ENCODE assay signal across 8 cellular contexts in the genomic region with DNA sequence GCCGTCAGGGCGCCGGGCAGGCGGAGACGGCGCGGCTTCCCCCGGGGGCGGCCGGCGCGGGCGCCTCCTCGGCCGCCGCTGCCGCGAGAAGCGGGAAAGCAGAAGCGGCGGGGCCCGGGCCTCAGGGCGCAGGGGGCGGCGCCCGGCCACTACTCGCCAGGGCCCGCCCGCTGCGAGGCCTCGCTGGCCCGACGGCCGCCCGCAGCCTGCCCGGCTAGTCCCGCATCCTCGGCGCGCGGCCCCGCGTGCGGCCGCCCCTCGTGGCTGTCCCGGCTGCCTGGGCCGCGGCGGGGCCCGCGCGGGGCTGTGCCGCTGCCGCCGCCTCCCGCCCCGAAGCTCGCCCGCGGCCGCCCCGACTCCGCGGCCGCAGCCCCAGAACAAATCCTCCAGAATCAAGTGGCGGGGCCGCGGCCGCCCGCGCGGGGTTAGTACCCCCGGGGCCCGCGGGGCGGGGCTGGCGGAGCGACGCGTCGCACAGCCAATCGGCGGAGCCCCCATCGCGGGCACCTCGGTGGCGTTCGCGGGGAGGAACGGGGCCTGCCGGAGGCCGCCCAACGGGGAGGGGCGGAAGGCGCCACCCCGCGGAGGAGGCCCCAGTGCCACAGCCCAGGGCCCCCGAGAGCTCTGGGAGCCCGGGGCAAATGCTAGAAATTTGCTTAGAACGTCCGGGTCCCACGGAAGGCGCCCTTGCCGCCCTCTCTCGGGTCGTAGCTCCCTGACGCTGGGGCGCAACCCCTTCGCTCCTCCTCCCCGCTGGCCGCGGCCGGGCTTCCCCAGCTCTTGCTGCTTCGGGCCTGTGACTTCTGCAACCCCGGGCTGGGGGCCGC. TPM values are rescaled to one million over a fixed set of nuclear protein-coding genes. Genes with fewer than 3 reads are reported as not detected.
DNase-seq lines count a peak whose midpoint lies in the region; ATAC-seq lines count a peak whose summit lies in the region.

TSS of gene RUNX3 (minus strand) at position 401 of the 827 bp plus-strand sequence. CDS start 408 bp downstream, outside the sequence.

- DNase-seq in Daoy (ENCODE audit: low read depth): peak; percentile 91
- peak; percentile 22 for DNase-seq in HS-5 (ENCODE audit: low read depth)
- DNase-seq in SKM-1 (lab: John Stamatoyannopoulos, UW; ENCODE audit: unreplicated experiment): peak; percentile 78
- peak; percentile 93 for DNase-seq in activated naive CD4-positive, alpha-beta T cell treated with Interleukin-2 at 50 U/mL for 16 hours
- DNase-seq in iPS-NIHi7 (ENCODE audit: extremely low spot score): peak; percentile 76
- peak; percentile 84 to 90 for DNase-seq in stimulated activated CD4-positive, alpha-beta T cell treated with anti-CD3 and anti-CD28 coated beads, Interleukin-4, amount 100 ng/mL, for 48 hours (ENCODE audit: low read depth in 2 of 2)
- DNase-seq in NCI-H226: no peak

- ATAC-seq in GM21360 (IDR thresholded peaks at IDR 0.05; ENCODE audit: unreplicated experiment): peak; percentile 67

RNA-seq across cellular contexts. Expression of gene RUNX3, which starts in this region (rescaled TPM):
- total RNA-seq in Daoy (2014; rRNA removed; shearing (Covaris generic)): 5.5 and 5.6 TPM in 2 replicates
